ENCODE assay signal across 13 cellular contexts in genomic region chr5:95729115-95730010, GRCh38. TPM values are rescaled to one million over a fixed set of nuclear protein-coding genes. Genes with fewer than 3 reads are reported as not detected.
DNase-seq lines count a peak whose midpoint lies in the region; ATAC-seq and TF ChIP-seq lines count a peak whose summit lies in the region.
"Had no signal": no experiment of that assay in that cellular context is flagged by ENCODE, and none has a peak within 500 bp of the region (broad histone marks: within the 10 kb centered on the region; RNA-seq: fewer than 3 reads in every experiment).

No MANE protein-coding gene starts in this region.

- peak overlapping the region; percentile 92 for H3K4me3 Mint-ChIP-seq in endothelial cell (ENCODE audit: unreplicated experiment)
- peak overlapping the region; percentile 72 for H3K4me3 Mint-ChIP-seq in progenitor cell of endocrine pancreas (ENCODE audit: low read depth)

- peaks cover 24% of the 10 kb centered on the region for H3K4me1 Mint-ChIP-seq in endothelial cell (ENCODE audit: unreplicated experiment)
- H3K4me1 Mint-ChIP-seq in progenitor cell of endocrine pancreas (ENCODE audit: low read depth), result peaks cover 53% of the 10 kb centered on the region

- DNase-seq in NCI-H69 (lab: John Stamatoyannopoulos, UW), result peak; percentile 20
- no peak for DNase-seq in endothelial cell (ENCODE audit: low spot score)
- no peak for DNase-seq in progenitor cell of endocrine pancreas (ENCODE audit: low spot score, unreplicated experiment)
- no peak for DNase-seq in effector CD4-positive, alpha-beta T cell
- DNase-seq in NCI-H345 treated with DMSO at 0.1 percent for 48 hours (lab: John Stamatoyannopoulos, UW; ENCODE audit: unreplicated experiment), result no peak
- DNase-seq in NCI-H1105 (lab: John Stamatoyannopoulos, UW), result no peak
- DNase-seq: central memory CD4-positive, alpha-beta T cell; NCI-H2227 treated with DMSO at 0.1 percent for 48 hours had no signal

- ATAC-seq in HG03280 (IDR thresholded peaks at IDR 0.05; ENCODE audit: unreplicated experiment), result no peak
- ATAC-seq: left lobe of liver had no signal

- H3K36me3 Mint-ChIP-seq in endothelial cell (ENCODE audit: low read depth, unreplicated experiment), result peaks cover 8% of the 10 kb centered on the region
- peaks cover under 1% of the 10 kb centered on the region for H3K36me3 Mint-ChIP-seq in progenitor cell of endocrine pancreas (ENCODE audit: insufficient read depth)

- H3K27me3 Mint-ChIP-seq in endothelial cell (ENCODE audit: unreplicated experiment) (peaks cover 8% of the 10 kb centered on the region), progenitor cell of endocrine pancreas (no peaks in the 10 kb centered on the region)

- TF ChIP-seq POLR2A in GM19193 (IDR thresholded peaks at IDR 0.05; ENCODE audit: extremely low read depth, insufficient read depth, insufficient read length), result peak; percentile 15

- H3K9me3 Mint-ChIP-seq in endothelial cell (ENCODE audit: unreplicated experiment) (no peaks in the 10 kb centered on the region), progenitor cell of endocrine pancreas (ENCODE audit: low read depth) (no peaks in the 10 kb centered on the region)

- H3K27ac Mint-ChIP-seq in endothelial cell (ENCODE audit: unreplicated experiment), result no peak overlapping the region
- peak overlapping the region; percentile 77 for H3K27ac Mint-ChIP-seq in progenitor cell of endocrine pancreas

- TF ChIP-seq CTCF in endothelial cell (IDR thresholded peaks at IDR 0.05; ENCODE audit: unreplicated experiment) (no peak), progenitor cell of endocrine pancreas (IDR thresholded peaks at IDR 0.05; ENCODE audit: unreplicated experiment) (no peak)

RNA-seq across cellular contexts. Expression of gene RHOBTB3, which starts 1.8 kb away (rescaled TPM):
- total RNA-seq in endothelial cell (ENCODE audit: unreplicated experiment) (22.8 TPM), progenitor cell of endocrine pancreas (55.9 and 61.9 TPM in 2 replicates)

RNA-seq across cellular contexts. Expression of gene SPATA9, which starts 46.6 kb away (rescaled TPM):
- total RNA-seq in endothelial cell (ENCODE audit: unreplicated experiment), result 0.33 TPM
- total RNA-seq in progenitor cell of endocrine pancreas, result 0.82 TPM in 1 of 2 replicates, not detected in the other
- total RNA-seq: activated CD8-positive, alpha-beta memory T cell treated with anti-CD3 and anti-CD28 coated beads for 36 hours; foreskin keratinocyte had no signal
